In genomic region chr14:51535443-51536044, GRCh38 we compare ENCODE assay signal across 17 cellular contexts.
"Had no signal": no experiment of that assay in that cellular context is flagged by ENCODE, and none has a peak within 500 bp of the region (broad histone marks: within the 10 kb centered on the region; RNA-seq: fewer than 3 reads in every experiment).

No MANE protein-coding gene starts in this region.

- H3K4me2 ChIP-seq: hepatocyte had no signal

- H3K79me2 ChIP-seq: hepatocyte had no signal

- H3K27ac ChIP-seq: coronary artery, lower lobe of right lung, neutrophil, thoracic aorta, upper lobe of right lung had no signal

- H3K36me3 ChIP-seq: lower lobe of right lung, neutrophil, pancreas, thoracic aorta, upper lobe of right lung had no signal

- H3K9me3 ChIP-seq: neutrophil, pancreas, upper lobe of right lung had no signal

- H2AFZ ChIP-seq: hepatocyte had no signal

- H3K4me3 ChIP-seq: coronary artery, hepatocyte, lower lobe of right lung, pancreas, thoracic aorta, upper lobe of right lung had no signal

- H3K27me3 ChIP-seq: hepatocyte, neutrophil, pancreas, upper lobe of right lung had no signal

- ATAC-seq: activated CD8-positive, alpha-beta T cell treated with anti-CD3 and anti-CD28 coated beads, Interleukin-2, amount 10 ng/mL, durations not matched to agents 7 days and 5 days; activated T-cell treated with anti-CD3 and anti-CD28 coated beads, Interleukin-2, amount 50 U/mL, for 4 hours; lower lobe of right lung; natural killer cell treated with Interleukin-12 subunit alpha and Interleukin-12 subunit beta and Interleukin-15 and Interleukin-18, amount 100 ng/mL, for 72 hours; stimulated activated effector memory CD8-positive, alpha-beta T cell treated with anti-CD3 and anti-CD28 coated beads, Interleukin-12 subunit alpha, Interleukin-12 subunit beta, amount 100 ng/mL, for 72 hours; upper lobe of right lung had no signal

- DNase-seq: activated CD4-positive, alpha-beta T cell treated with anti-CD3 and anti-CD28 coated beads, Interleukin-2, amount 10 ng/mL, durations not matched to agents 24 days and 14 days; activated CD4-positive, CD25-positive, alpha-beta regulatory T cell; activated CD8-positive, alpha-beta T cell treated with anti-CD3 and anti-CD28 coated beads, Interleukin-2, amount 10 ng/mL, durations not matched to agents 7 days and 5 days; activated naive CD4-positive, alpha-beta T cell treated with anti-CD3 and anti-CD28 coated beads, Interleukin-2, amount 10 ng/mL, durations not matched to agents 7 days and 5 days; activated T-cell treated with anti-CD3 and anti-CD28 coated beads, Interleukin-2, amount 50 U/mL, for 4 hours; aorta; effector CD4-positive, alpha-beta T cell; lower lobe of right lung; pancreas; stimulated activated CD4-positive, alpha-beta T cell treated with anti-CD3 and anti-CD28 coated beads, Interleukin-4, amount 100 ng/mL, for 24 hours; upper lobe of right lung had no signal

- H3K4me1 ChIP-seq: lower lobe of right lung, upper lobe of right lung had no signal
